Comparison of ENCODE assay signal across 8 cellular contexts in the genomic region with DNA sequence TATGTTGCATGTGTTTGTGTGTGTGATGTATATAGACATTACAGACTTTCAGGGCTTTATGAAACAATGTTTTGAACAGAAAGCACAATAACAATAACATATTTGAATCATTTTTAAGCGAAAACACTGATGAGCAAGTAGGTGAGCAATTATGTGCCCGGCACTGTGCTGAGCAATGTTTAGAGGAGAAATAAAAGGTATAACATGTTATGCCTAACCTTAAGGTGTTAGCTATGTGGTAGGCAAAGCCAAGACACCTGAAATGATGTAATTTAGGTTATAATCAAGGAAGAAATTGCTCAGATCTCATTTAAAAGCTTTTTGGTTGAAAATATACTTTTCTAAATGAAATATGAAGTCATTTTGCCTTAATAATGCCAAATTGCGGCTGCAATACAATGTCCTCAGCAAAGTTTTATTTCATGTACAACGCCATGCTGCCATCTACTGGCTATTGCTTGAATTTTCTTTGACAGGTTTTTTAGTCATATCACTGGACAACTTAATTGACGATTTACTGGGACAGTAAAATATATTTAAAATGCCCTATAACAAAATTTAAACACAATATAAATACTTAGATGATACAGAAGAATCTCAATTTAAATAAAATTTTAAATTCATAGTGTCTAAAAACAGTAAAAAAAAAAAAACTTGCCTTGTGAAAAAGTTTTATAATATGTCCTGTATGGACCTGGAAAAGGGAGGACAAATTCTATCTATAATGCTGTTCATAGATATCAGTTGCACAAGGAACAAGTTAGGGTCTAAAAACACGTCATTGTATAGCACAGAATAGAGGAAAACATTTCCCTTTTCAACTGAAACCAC.
A peak's percentile ranks its signal among the peaks of the same experiment; 100 is the strongest.
DNase-seq lines count a peak whose midpoint lies in the region; ATAC-seq and TF ChIP-seq lines count a peak whose summit lies in the region.

No MANE protein-coding gene starts in this region.

- no peaks in the 10 kb centered on the region for H3K4me1 ChIP-seq in foreskin keratinocyte
- no peaks in the 10 kb centered on the region for H3K4me1 ChIP-seq in psoas muscle

- H3K9me3 ChIP-seq in psoas muscle, result no peaks in the 10 kb centered on the region

- CTCF ChIA-PET in activated CD4-positive, alpha-beta memory T cell treated with anti-CD3 and anti-CD28 coated beads for 36 hours (lab: Charles Lee), result interaction anchor here (0.7 to 2.2 kb wide), 26 partner anchors 9 to 1407 kb away, joined by 3 to 36 read pairs (median 4); no protein-coding TSS in a partner anchor

- TF ChIP-seq CTCF in HFF-Myc (IDR thresholded peaks at IDR 0.05; ENCODE audit: low read depth, low read length, missing control alignments), result peak; percentile 41
- peak; percentile 90 for TF ChIP-seq CTCF in foreskin keratinocyte (conservative IDR thresholded peaks at IDR 0.05)
- TF ChIP-seq CTCF in psoas muscle (IDR thresholded peaks at IDR 0.05), result peak; percentile 82

- peaks cover 26% of the 10 kb centered on the region for H3K4me1 Mint-ChIP-seq in activated CD4-positive, alpha-beta memory T cell treated with anti-CD3 and anti-CD28 coated beads for 36 hours (ENCODE audit: low read depth)

- POLR2A ChIA-PET in activated CD4-positive, alpha-beta memory T cell treated with anti-CD3 and anti-CD28 coated beads for 36 hours (lab: Charles Lee), result interaction anchor here (0.6 kb wide), 2 partner anchors 975 to 1235 kb away, joined by 3 read pairs; no protein-coding TSS in a partner anchor

- H3K36me3 Mint-ChIP-seq in activated CD4-positive, alpha-beta memory T cell treated with anti-CD3 and anti-CD28 coated beads for 36 hours, result no peaks in the 10 kb centered on the region

- no peaks in the 10 kb centered on the region for H3K36me3 ChIP-seq in psoas muscle (ENCODE audit: insufficient read depth in 1 of 2, low read depth in 1 of 2)

- intact Hi-C loops in activated CD4-positive, alpha-beta memory T cell treated with anti-CD3 and anti-CD28 coated beads for 36 hours (cut with micrococcal nuclease), result loop anchor here (1.0 to 10.0 kb wide), 8 partner anchors 74 to 638 kb away; no protein-coding TSS in a partner anchor
- intact Hi-C loops in psoas muscle (cut with DNase I), result loop anchor here (2.0 to 10.0 kb wide), 5 partner anchors 100 to 545 kb away; no protein-coding TSS in a partner anchor

- peak in 5 of 6 experiments; percentile 1 to 60 (median 13) for DNase-seq in stimulated activated naive CD4-positive, alpha-beta T cell (lab: John Stamatoyannopoulos, UW)
- DNase-seq in stimulated activated naive CD4-positive, alpha-beta T cell treated with Interleukin-2 at 50 U/mL for 16 hours (lab: John Stamatoyannopoulos, UW), result no peak
- DNase-seq in HFF-Myc (ENCODE audit: extremely low read depth, low read depth), result peak; percentile 58
- DNase-seq in NCI-H146 (lab: John Stamatoyannopoulos, UW), result peak; percentile 61
- peak; percentile 27 for DNase-seq in activated CD4-positive, alpha-beta memory T cell treated with anti-CD3 and anti-CD28 coated beads for 36 hours
- DNase-seq in foreskin keratinocyte, result peak in 1 of 2 donors; percentile 35
- no peak for DNase-seq in psoas muscle
- no peak for DNase-seq in SHP77 (lab: John Stamatoyannopoulos, UW)

- H3K4me3 ChIP-seq in HFF-Myc (replicated peaks; ENCODE audit: low read depth, low read length), result no peak overlapping the region
- H3K4me3 ChIP-seq in psoas muscle, result no peak overlapping the region

- H3K4me3 Mint-ChIP-seq in activated CD4-positive, alpha-beta memory T cell treated with anti-CD3 and anti-CD28 coated beads for 36 hours, result no peak overlapping the region

- H3K27ac Mint-ChIP-seq in activated CD4-positive, alpha-beta memory T cell treated with anti-CD3 and anti-CD28 coated beads for 36 hours, result no peak overlapping the region

- ATAC-seq in foreskin keratinocyte, result peak; percentile 57
- peak in 3 of 4 donors; percentile 58 to 86 (median 67) for ATAC-seq in psoas muscle

- 19 to 21% (median 20%) methylated on average over 6 of the region's 6 CpGs for WGBS in psoas muscle, 3 donors

- H3K27me3 ChIP-seq in foreskin keratinocyte (no peaks in the 10 kb centered on the region), psoas muscle (ENCODE audit: insufficient read depth in 3 of 3, low read length in 2 of 3) (no peaks in the 10 kb centered on the region)

- H3K27me3 Mint-ChIP-seq in activated CD4-positive, alpha-beta memory T cell treated with anti-CD3 and anti-CD28 coated beads for 36 hours, result no peaks in the 10 kb centered on the region

- no peak overlapping the region for H3K27ac ChIP-seq in foreskin keratinocyte
- H3K27ac ChIP-seq in psoas muscle, result no peak overlapping the region

- H3K9me3 Mint-ChIP-seq in activated CD4-positive, alpha-beta memory T cell treated with anti-CD3 and anti-CD28 coated beads for 36 hours, result no peaks in the 10 kb centered on the region

Comparison
In these comparisons a context has a peak if more than half of its experiments do, and no peak if none do; other contexts are left out.
1. DNase-seq: peak in stimulated activated naive CD4-positive, alpha-beta T cell (5 of 6), HFF-Myc (single experiment), NCI-H146 (single experiment) and activated CD4-positive, alpha-beta memory T cell treated with anti-CD3 and anti-CD28 coated beads for 36 hours (single experiment); none in stimulated activated naive CD4-positive, alpha-beta T cell treated with Interleukin-2 at 50 U/mL for 16 hours (single experiment), psoas muscle (0 of 2) and SHP77 (0 of 2).
2. Peak in every context shown above with its lines, with median percentiles within 50 percentile points of each other: CTCF ChIP-seq.